ENCODE assay signal across 8 cellular contexts in genomic region chr10:100562008-100562672, GRCh38. TPM values are rescaled to one million over a fixed set of nuclear protein-coding genes. Genes with fewer than 3 reads are reported as not detected.
DNase-seq lines count a peak whose midpoint lies in the region; ATAC-seq, FAIRE-seq and TF ChIP-seq lines count a peak whose summit lies in the region.

No MANE protein-coding gene starts in this region.

- no peak overlapping the region for H3K27ac Mint-ChIP-seq in Caco-2 (ENCODE audit: unreplicated experiment)
- no peak overlapping the region for H3K27ac Mint-ChIP-seq in mesothelial cell of epicardium

- no peak; a peak in 1 of 3 replicates for TF ChIP-seq POLR2A in H1 (IDR thresholded peaks at IDR 0.05; ENCODE audit: control extremely low read depth in 1 of 2, low read depth in 2 of 2, low read length in 2 of 2)

- H3K9me3 Mint-ChIP-seq in Caco-2 (ENCODE audit: unreplicated experiment): no peaks in the 10 kb centered on the region
- no peaks in the 10 kb centered on the region for H3K9me3 Mint-ChIP-seq in mesothelial cell of epicardium

- peak; percentile 42 for FAIRE-seq in H1 (lab: Jason Lieb, UNC)

- no peaks in the 10 kb centered on the region for H4K20me1 ChIP-seq in GM23248 (ENCODE audit: insufficient read depth)
- H4K20me1 ChIP-seq in H1 (replicated peaks in 1 of 2; ENCODE audit: control insufficient read depth in 1 of 2, insufficient read depth in 2 of 2, low read length in 2 of 2): no peaks in the 10 kb centered on the region

- TF ChIP-seq RAD21 in H1 (IDR thresholded peaks at IDR 0.05 in 1 of 2, conservative IDR thresholded peaks at IDR 0.05 in 1 of 2; ENCODE audit: low read depth in 2 of 2, low read length in 2 of 2): peak; percentile 96 to 97

- no peak overlapping the region for H3K23ac ChIP-seq in H1 (ENCODE audit: insufficient read length)

- no peak overlapping the region for H2BK5ac ChIP-seq in H1 (ENCODE audit: low read depth, low read length)

- peaks cover 14% of the 10 kb centered on the region for H3K36me3 Mint-ChIP-seq in Caco-2 (ENCODE audit: insufficient read depth, unreplicated experiment)
- H3K36me3 Mint-ChIP-seq in mesothelial cell of epicardium: peaks cover 8% of the 10 kb centered on the region

- H3K27me3 ChIP-seq in Caco-2 (replicated peaks; ENCODE audit: control insufficient read depth, insufficient read depth, low read length) (no peaks in the 10 kb centered on the region), GM23248 (replicated peaks; ENCODE audit: insufficient read depth) (peaks cover 25% of the 10 kb centered on the region), H1 (replicated peaks in 1 of 4; ENCODE audit: control insufficient read depth in 3 of 4, extremely low read depth in 1 of 4, insufficient read depth in 3 of 4, low read length in 3 of 4) (peaks cover 0 to 16% (median 9%) of the 10 kb centered on the region in 4 experiments; a peak in 5 of 7 replicates)

- peaks cover 5% of the 10 kb centered on the region for H3K27me3 Mint-ChIP-seq in Caco-2 (ENCODE audit: insufficient read depth, unreplicated experiment)
- H3K27me3 Mint-ChIP-seq in mesothelial cell of epicardium (ENCODE audit: low read depth): peaks cover 9% of the 10 kb centered on the region

- no TSS peak for BruUV-seq in Caco-2 (replicated peaks; lab: Mats Ljungman, UMichigan)

- H2BK120ac ChIP-seq in H1 (replicated peaks; ENCODE audit: low read depth, low read length): no peak overlapping the region

- in situ Hi-C loops in GM23248 (cut with MboI): no loop called here

- H3K14ac ChIP-seq in H1 (ENCODE audit: insufficient read length): no peak overlapping the region

- H2AFZ ChIP-seq in GM23248 (peak overlapping the region; percentile 74), H1 (ENCODE audit: low read length) (no peak overlapping the region)

- CTCF ChIA-PET in Caco-2 (lab: Charles Lee): interaction anchor here (0.5 to 4.9 kb wide), 17 partner anchors 9 to 326 kb away, joined by 3 to 84 read pairs (median 4); partner anchors contain the start of genes HIF1AN and PAX2
- CTCF ChIA-PET in H1 (lab: Charles Lee; ENCODE audit: partially characterized antibody): interaction anchor here (0.7 to 9.8 kb wide), 55 partner anchors 8 to 326 kb away, joined by 3 to 110 read pairs (median 7); no protein-coding TSS in a partner anchor

- DNase-seq in Caco-2: peak; percentile 83 to 92
- DNase-seq in GM23248: peak; percentile 87
- DNase-seq in NCI-H1105 (lab: John Stamatoyannopoulos, UW): peak; percentile 39
- peak; percentile 52 to 54 for DNase-seq in activated CD8-positive, alpha-beta memory T cell treated with anti-CD3 and anti-CD28 coated beads for 4 hours (ENCODE audit: low read depth in 2 of 2)
- peak; percentile 36 to 81 for DNase-seq in H1 (ENCODE audit: low read depth in 1 of 2, low spot score in 2 of 2)
- peak; percentile 54 to 84 for DNase-seq in mesothelial cell of epicardium (ENCODE audit: low spot score in 2 of 2, unreplicated experiment in 2 of 2)
- DNase-seq in stimulated activated CD8-positive, alpha-beta memory T cell treated with anti-CD3 and anti-CD28 coated beads, Interleukin-4, amount 100 ng/mL, for 24 hours (ENCODE audit: low read depth): peak; percentile 68

- no peak overlapping the region for H4K91ac ChIP-seq in H1 (replicated peaks; ENCODE audit: insufficient read length, low read length)

- H4K8ac ChIP-seq in H1 (ENCODE audit: extremely low read depth, insufficient read depth, low read length): peak overlapping the region; percentile 68; the same call in 1 of the 2 replicates

- TF ChIP-seq CTCF in Caco-2 (IDR thresholded peaks at IDR 0.05; ENCODE audit: insufficient read depth in 1 of 2, low read depth in 1 of 2, low read length in 1 of 2, severe bottlenecking in 1 of 2, unreplicated experiment in 1 of 2): peak; percentile 97 to 100
- TF ChIP-seq CTCF in H1 (IDR thresholded peaks at IDR 0.05; ENCODE audit: control extremely low read depth in 1 of 3, insufficient read depth in 1 of 3, low read depth in 1 of 3, low read length in 3 of 3): peak; percentile 98 to 100 (median 99)
- peak; percentile 85 for TF ChIP-seq CTCF in mesothelial cell of epicardium (IDR thresholded peaks at IDR 0.05; ENCODE audit: unreplicated experiment)

- no peak overlapping the region for H4K5ac ChIP-seq in H1 (ENCODE audit: insufficient read length, low read depth, low read length)

- no peak overlapping the region for H3K56ac ChIP-seq in H1 (replicated peaks; ENCODE audit: insufficient read length, low read depth, low read length)

- no peaks in the 10 kb centered on the region for H3K23me2 ChIP-seq in H1 (ENCODE audit: low read depth, low read length)

- H3K4me1 Mint-ChIP-seq in Caco-2 (ENCODE audit: low read depth, unreplicated experiment): peaks cover 6% of the 10 kb centered on the region
- no peaks in the 10 kb centered on the region for H3K4me1 Mint-ChIP-seq in mesothelial cell of epicardium

- POLR2A ChIA-PET in Caco-2 (lab: Charles Lee) (interaction anchor here (0.5 kb wide), 1 partner anchor 179 kb away, joined by 5 read pairs; no protein-coding TSS in a partner anchor), H1 (lab: Charles Lee; ENCODE audit: partially characterized antibody) (interaction anchor here (0.8 to 5.2 kb wide), 18 partner anchors 8 to 425 kb away, joined by 3 to 29 read pairs (median 4); partner anchors contain the start of genes MRPL43, PAX2 and TWNK)

- H3K9ac ChIP-seq in GM23248: no peak overlapping the region
- no peak overlapping the region for H3K9ac ChIP-seq in H1 (replicated peaks in 1 of 4; ENCODE audit: extremely low read depth in 1 of 4, low read depth in 3 of 4, low read length in 3 of 4)

- no peaks in the 10 kb centered on the region for H3K36me3 ChIP-seq in Caco-2 (ENCODE audit: control insufficient read depth, insufficient read depth, low read length)
- 0 out of 2 replicates have a peak, but pooled peaks cover 3% of the 10 kb centered on the region for H3K36me3 ChIP-seq in GM23248 (ENCODE audit: low read depth)
- peaks cover 0 to 4% (median 0%) of the 10 kb centered on the region in 4 experiments; a peak in 1 of 8 replicates for H3K36me3 ChIP-seq in H1 (ENCODE audit: control insufficient read depth in 2 of 4, insufficient read depth in 4 of 4, low read length in 3 of 4)

- H3K4me2 ChIP-seq in GM23248 (ENCODE audit: unreplicated experiment) (peak overlapping the region; percentile 66), H1 (ENCODE audit: insufficient read depth in 1 of 2, low read depth in 2 of 2, low read length in 2 of 2) (0 out of 4 replicates have a peak overlapping the region, but pooled peaks of 1 of the 2 experiments have one; percentile 5)

- no peak overlapping the region for H2BK20ac ChIP-seq in H1 (ENCODE audit: low read length)

- H3K27ac ChIP-seq in GM23248 (no peak overlapping the region), H1 (ENCODE audit: low read depth, low read length) (no peak overlapping the region)

- no peaks in the 10 kb centered on the region for H3K79me2 ChIP-seq in GM23248 (ENCODE audit: insufficient read depth)
- H3K79me2 ChIP-seq in H1 (ENCODE audit: control insufficient read depth in 1 of 2, insufficient read depth in 2 of 2, low read length in 2 of 2): no peaks in the 10 kb centered on the region

- no peak overlapping the region for H3K18ac ChIP-seq in H1 (ENCODE audit: extremely low read depth, low read length)

- no peak for TF ChIP-seq EP300 in H1 (IDR thresholded peaks at IDR 0.05; ENCODE audit: borderline replicate concordance in 1 of 2, low read depth in 2 of 2, low read length in 2 of 2)

- H2BK12ac ChIP-seq in H1 (ENCODE audit: low read depth, low read length): no peak overlapping the region

- peak overlapping the region; percentile 12 for H3K4me3 Mint-ChIP-seq in Caco-2 (ENCODE audit: unreplicated experiment)
- no peak overlapping the region for H3K4me3 Mint-ChIP-seq in mesothelial cell of epicardium

- peaks cover 11% of the 10 kb centered on the region for H3K4me1 ChIP-seq in Caco-2
- H3K4me1 ChIP-seq in GM23248 (ENCODE audit: insufficient read depth): peaks cover 6% of the 10 kb centered on the region
- H3K4me1 ChIP-seq in H1 (replicated peaks in 1 of 4; ENCODE audit: control insufficient read depth in 3 of 4, insufficient read depth in 4 of 4, low read length in 3 of 4): peaks cover 0 to 4% (median 0%) of the 10 kb centered on the region in 4 experiments; a peak in 2 of 7 replicates

- 9 to 10% methylated on average over 54 to 57 of the region's 62 CpGs for WGBS in GM23248 (ENCODE audit: low coverage in 1 of 2, low lambda C conversion rate in 2 of 2, missing lambda C conversion rate in 2 of 2), 2 experiments
- 44% methylated on average over 47 of the region's 62 CpGs; no CpG with 5 or more reads in 1 of the 2 experiments for WGBS in H1 (ENCODE audit: extremely low coverage in 1 of 2, insufficient coverage in 1 of 2, insufficient read length in 1 of 2, insufficient replicate concordance in 2 of 2, low coverage in 1 of 2, low lambda C conversion rate in 2 of 2, missing lambda C conversion rate in 1 of 2), 2 experiments

- intact Hi-C loops in Caco-2 (cut with micrococcal nuclease; ENCODE audit: unreplicated experiment): loop anchor here (1.0 to 5.0 kb wide), 6 partner anchors 167 to 450 kb away; no protein-coding TSS in a partner anchor

- no peak overlapping the region for H2BK15ac ChIP-seq in H1 (ENCODE audit: low read length)

- H3K4me3 ChIP-seq in Caco-2 (ENCODE audit: low read depth, low read length): peak overlapping the region; percentile 6; the same call in 1 of the 2 replicates
- H3K4me3 ChIP-seq in GM23248: peak overlapping the region; percentile 51; the same call in 1 of the 2 replicates
- H3K4me3 ChIP-seq in H1 (ENCODE audit: extremely low read depth in 1 of 4, insufficient read depth in 2 of 4, low read depth in 3 of 4, low read length in 4 of 4): no peak overlapping the region

- H3K79me1 ChIP-seq in H1 (ENCODE audit: low read depth, low read length): no peaks in the 10 kb centered on the region

- H2AK5ac ChIP-seq in H1 (ENCODE audit: low read depth, low read length): no peak overlapping the region

- H3K9me2 ChIP-seq in GM23248 (ENCODE audit: insufficient read depth): no peaks in the 10 kb centered on the region

- no peak overlapping the region for H3K4ac ChIP-seq in H1 (replicated peaks; ENCODE audit: insufficient read length, low read depth, low read length)

- no peak for ATAC-seq in HG02870 (IDR thresholded peaks at IDR 0.05; ENCODE audit: unreplicated experiment)

- H3F3A ChIP-seq in GM23248 (ENCODE audit: insufficient read depth): peaks cover 6% of the 10 kb centered on the region; the same call in 1 of the 2 replicates

- H3K9me3 ChIP-seq in Caco-2: no peaks in the 10 kb centered on the region
- no peaks in the 10 kb centered on the region for H3K9me3 ChIP-seq in GM23248 (ENCODE audit: low read depth)
- H3K9me3 ChIP-seq in H1 (ENCODE audit: insufficient read depth in 2 of 2, low read depth in 1 of 2, low read length in 1 of 2): peaks cover 0 to 3% of the 10 kb centered on the region in 2 experiments; a peak in 1 of 4 replicates

RNA-seq across cellular contexts. Expression of gene HIF1AN, which starts 26.4 kb away (rescaled TPM):
- total RNA-seq in Caco-2 (2022) (71.2 and 72.5 TPM in 2 replicates), mesothelial cell of epicardium (63.4 to 67.1 TPM (median 64.1 TPM) in 3 replicates)
- 5.4 and 9.8 TPM in 2 replicates for total RNA-seq in GM23248 (2014; rRNA removed; shearing (Covaris generic))
- polyA plus RNA-seq in GM23248 (2016; fragmentation: Nextera tagmentation; extraction: Ambion mirVana) (35.2 and 36.7 TPM in 2 replicates), H1 (2011; rRNA removed) (10.9 TPM in 2 replicates)
- 59.7 and 62.8 TPM in 2 replicates for total RNA-seq in H1 (2021; fragmentation: NEBNext Ultra II Directional; extraction: Animal tissue kit (Norgen Biotek cat#: 25700))
- polyA plus RNA-seq in H1 (2011; cell fraction: cytosol; rRNA removed): 9.9 TPM
- polyA plus RNA-seq in H1 (2011; cell fraction: nucleus; rRNA removed): 11.4 TPM
- polyA plus RNA-seq in H1 (2012, experiment 1 of 2): 25.2 to 37.2 TPM (median 26.7 TPM) in 4 replicates
- polyA plus RNA-seq in H1 (2012, experiment 2 of 2): 7.9 TPM
- 16.0 TPM for polyA plus RNA-seq in H1 (2013, experiment 1 of 2)
- 14.6 TPM for polyA plus RNA-seq in H1 (2013, experiment 2 of 2)
- 27.8 and 29.9 TPM in 2 replicates for polyA minus RNA-seq in H1 (2011; rRNA and poly(A)+ RNA removed)
- polyA minus RNA-seq in H1 (2011; cell fraction: cytosol; rRNA and poly(A)+ RNA removed): 10.2 TPM
- polyA minus RNA-seq in H1 (2011; cell fraction: nucleus; rRNA and poly(A)+ RNA removed): 25.8 TPM

RNA-seq across cellular contexts. Expression of gene NDUFB8, which starts 32.5 kb away (rescaled TPM):
- total RNA-seq in Caco-2 (2022): 249 and 255 TPM in 2 replicates
- total RNA-seq in GM23248 (2014; rRNA removed; shearing (Covaris generic)): 123 and 124 TPM in 2 replicates
- polyA plus RNA-seq in GM23248 (2016; fragmentation: Nextera tagmentation; extraction: Ambion mirVana): 294 and 324 TPM in 2 replicates
- total RNA-seq in H1 (2021; fragmentation: NEBNext Ultra II Directional; extraction: Animal tissue kit (Norgen Biotek cat#: 25700)): 175 and 189 TPM in 2 replicates
- polyA plus RNA-seq in H1 (2011; rRNA removed): 445 and 455 TPM in 2 replicates
- polyA plus RNA-seq in H1 (2011; cell fraction: cytosol; rRNA removed): 347 TPM
- polyA plus RNA-seq in H1 (2011; cell fraction: nucleus; rRNA removed): 314 TPM
- 164 to 256 TPM (median 234 TPM) in 4 replicates for polyA plus RNA-seq in H1 (2012, experiment 1 of 2)
- 281 TPM for polyA plus RNA-seq in H1 (2012, experiment 2 of 2)
- polyA plus RNA-seq in H1 (2013, experiment 1 of 2): 365 TPM
- 382 TPM for polyA plus RNA-seq in H1 (2013, experiment 2 of 2)
- 114 and 129 TPM in 2 replicates for polyA minus RNA-seq in H1 (2011; rRNA and poly(A)+ RNA removed)
- 54.2 TPM for polyA minus RNA-seq in H1 (2011; cell fraction: cytosol; rRNA and poly(A)+ RNA removed)
- polyA minus RNA-seq in H1 (2011; cell fraction: nucleus; rRNA and poly(A)+ RNA removed): 72.9 TPM
- total RNA-seq in mesothelial cell of epicardium: 141 to 157 TPM (median 145 TPM) in 3 replicates

RNA-seq across cellular contexts. Expression of gene SEC31B, which starts 42.5 kb away (rescaled TPM):
- 5.1 and 7.0 TPM in 2 replicates for total RNA-seq in Caco-2 (2022)
- total RNA-seq in GM23248 (2014; rRNA removed; shearing (Covaris generic)): 2.5 and 2.7 TPM in 2 replicates
- 2.2 and 4.5 TPM in 2 replicates for polyA plus RNA-seq in GM23248 (2016; fragmentation: Nextera tagmentation; extraction: Ambion mirVana)
- 3.0 and 4.1 TPM in 2 replicates for total RNA-seq in H1 (2021; fragmentation: NEBNext Ultra II Directional; extraction: Animal tissue kit (Norgen Biotek cat#: 25700))
- polyA plus RNA-seq in H1 (2011; rRNA removed): 5.3 and 5.6 TPM in 2 replicates
- 7.1 TPM for polyA plus RNA-seq in H1 (2011; cell fraction: cytosol; rRNA removed)
- 41.0 TPM for polyA plus RNA-seq in H1 (2011; cell fraction: nucleus; rRNA removed)
- 4.8 to 6.0 TPM (median 5.8 TPM) in 4 replicates for polyA plus RNA-seq in H1 (2012, experiment 1 of 2)
- polyA plus RNA-seq in H1 (2012, experiment 2 of 2): 2.0 TPM
- polyA plus RNA-seq in H1 (2013, experiment 1 of 2): 2.4 TPM
- 1.7 TPM for polyA plus RNA-seq in H1 (2013, experiment 2 of 2)
- 4.8 and 5.8 TPM in 2 replicates for polyA minus RNA-seq in H1 (2011; rRNA and poly(A)+ RNA removed)
- 2.3 TPM for polyA minus RNA-seq in H1 (2011; cell fraction: cytosol; rRNA and poly(A)+ RNA removed)
- 13.5 TPM for polyA minus RNA-seq in H1 (2011; cell fraction: nucleus; rRNA and poly(A)+ RNA removed)
- 26.8 to 30.2 TPM (median 28.8 TPM) in 3 replicates for total RNA-seq in mesothelial cell of epicardium

Comparison
In these comparisons a context has a peak if more than half of its experiments do, and no peak if none do; other contexts are left out.
1. H3K4me3 ChIP-seq: peak in Caco-2 (single experiment) and GM23248 (single experiment); none in H1 (0 of 4).
2. Peak in every context shown above with its lines, with median percentiles within 50 percentile points of each other: DNase-seq and CTCF ChIP-seq.